ENCODE assay signal across 2 cellular contexts in the genomic region with DNA sequence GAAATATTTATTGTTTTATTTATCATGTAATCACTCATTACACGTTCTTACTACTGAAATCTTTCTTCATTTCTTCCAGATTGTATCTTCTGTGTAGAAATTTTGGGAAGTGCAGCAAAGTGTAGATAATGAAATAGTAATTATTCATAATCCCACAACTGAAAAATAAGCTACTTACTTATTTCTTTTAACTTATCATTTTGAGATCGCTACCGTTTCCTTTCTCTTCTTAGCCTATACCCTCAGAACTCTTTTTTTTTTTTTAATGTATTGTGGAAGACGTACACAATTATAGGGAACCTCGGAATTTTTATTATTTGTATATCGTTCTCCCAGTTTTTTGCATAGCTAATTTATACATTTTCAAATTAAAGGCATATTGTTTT.
TF ChIP-seq lines count a peak whose summit lies in the region.

No MANE protein-coding gene starts in this region.

TF ChIP-seq in SK-N-SH, 30 proteins besides CTCF, POLR2A, EP300 and RAD21 (continued from another document):
- TF ChIP-seq, protein P1, sequence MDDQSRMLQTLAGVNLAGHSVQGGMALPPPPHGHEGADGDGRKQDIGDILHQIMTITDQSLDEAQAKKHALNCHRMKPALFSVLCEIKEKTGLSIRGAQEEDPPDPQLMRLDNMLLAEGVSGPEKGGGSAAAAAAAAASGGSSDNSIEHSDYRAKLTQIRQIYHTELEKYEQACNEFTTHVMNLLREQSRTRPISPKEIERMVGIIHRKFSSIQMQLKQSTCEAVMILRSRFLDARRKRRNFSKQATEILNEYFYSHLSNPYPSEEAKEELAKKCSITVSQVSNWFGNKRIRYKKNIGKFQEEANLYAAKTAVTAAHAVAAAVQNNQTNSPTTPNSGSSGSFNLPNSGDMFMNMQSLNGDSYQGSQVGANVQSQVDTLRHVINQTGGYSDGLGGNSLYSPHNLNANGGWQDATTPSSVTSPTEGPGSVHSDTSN (IDR thresholded peaks at IDR 0.05): no peak
- TF ChIP-seq FOXJ3 (CRISPR knock-in tag; IDR thresholded peaks at IDR 0.05) (no peak), TCF12 (IDR thresholded peaks at IDR 0.05) (no peak), NFIC (IDR thresholded peaks at IDR 0.05; ENCODE audit: borderline replicate concordance) (no peak), GABPA (IDR thresholded peaks at IDR 0.05; ENCODE audit: low read depth) (no peak), TAF1 (IDR thresholded peaks at IDR 0.05; ENCODE audit: borderline replicate concordance, low read depth, low read length) (no peak), IRF3 (IDR thresholded peaks at IDR 0.05; ENCODE audit: low read depth, low read length) (no peak), ELF1 (IDR thresholded peaks at IDR 0.05) (no peak)
- TF ChIP-seq, protein P2, sequence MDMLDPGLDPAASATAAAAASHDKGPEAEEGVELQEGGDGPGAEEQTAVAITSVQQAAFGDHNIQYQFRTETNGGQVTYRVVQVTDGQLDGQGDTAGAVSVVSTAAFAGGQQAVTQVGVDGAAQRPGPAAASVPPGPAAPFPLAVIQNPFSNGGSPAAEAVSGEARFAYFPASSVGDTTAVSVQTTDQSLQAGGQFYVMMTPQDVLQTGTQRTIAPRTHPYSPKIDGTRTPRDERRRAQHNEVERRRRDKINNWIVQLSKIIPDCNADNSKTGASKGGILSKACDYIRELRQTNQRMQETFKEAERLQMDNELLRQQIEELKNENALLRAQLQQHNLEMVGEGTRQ (IDR thresholded peaks at IDR 0.05; ENCODE audit: borderline replicate concordance, low read depth, low read length): no peak

TF ChIP-seq in SK-N-SH treated with all-trans-retinoic acid at 6 μM for 48 hours, 23 proteins besides CTCF, POLR2A, EP300 and RAD21 (continued from another document):
- TF ChIP-seq SNAI2 (CRISPR knock-in tag; IDR thresholded peaks at IDR 0.05): no peak
- no peak for TF ChIP-seq ZNF70 (CRISPR knock-in tag; IDR thresholded peaks at IDR 0.05)
- no peak for TF ChIP-seq ESRRG (CRISPR knock-in tag; IDR thresholded peaks at IDR 0.05)
- no peak for TF ChIP-seq ZNF565 (CRISPR knock-in tag; conservative IDR thresholded peaks at IDR 0.05; ENCODE audit: low read depth)
- TF ChIP-seq GLIS3 (CRISPR knock-in tag; IDR thresholded peaks at IDR 0.05): no peak
- no peak for TF ChIP-seq OSR1 (CRISPR knock-in tag; IDR thresholded peaks at IDR 0.05)
- TF ChIP-seq RARB (CRISPR knock-in tag; IDR thresholded peaks at IDR 0.05): no peak
- no peak for TF ChIP-seq TSHZ2 (CRISPR knock-in tag; IDR thresholded peaks at IDR 0.05)
- TF ChIP-seq, protein P3, sequence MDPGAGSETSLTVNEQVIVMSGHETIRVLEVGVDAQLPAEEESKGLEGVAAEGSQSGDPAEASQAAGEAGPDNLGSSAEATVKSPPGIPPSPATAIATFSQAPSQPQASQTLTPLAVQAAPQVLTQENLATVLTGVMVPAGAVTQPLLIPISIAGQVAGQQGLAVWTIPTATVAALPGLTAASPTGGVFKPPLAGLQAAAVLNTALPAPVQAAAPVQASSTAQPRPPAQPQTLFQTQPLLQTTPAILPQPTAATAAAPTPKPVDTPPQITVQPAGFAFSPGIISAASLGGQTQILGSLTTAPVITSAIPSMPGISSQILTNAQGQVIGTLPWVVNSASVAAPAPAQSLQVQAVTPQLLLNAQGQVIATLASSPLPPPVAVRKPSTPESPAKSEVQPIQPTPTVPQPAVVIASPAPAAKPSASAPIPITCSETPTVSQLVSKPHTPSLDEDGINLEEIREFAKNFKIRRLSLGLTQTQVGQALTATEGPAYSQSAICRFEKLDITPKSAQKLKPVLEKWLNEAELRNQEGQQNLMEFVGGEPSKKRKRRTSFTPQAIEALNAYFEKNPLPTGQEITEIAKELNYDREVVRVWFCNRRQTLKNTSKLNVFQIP (CRISPR knock-in tag; IDR thresholded peaks at IDR 0.05; ENCODE audit: borderline replicate concordance, low read depth): no peak
- TF ChIP-seq, protein P4, sequence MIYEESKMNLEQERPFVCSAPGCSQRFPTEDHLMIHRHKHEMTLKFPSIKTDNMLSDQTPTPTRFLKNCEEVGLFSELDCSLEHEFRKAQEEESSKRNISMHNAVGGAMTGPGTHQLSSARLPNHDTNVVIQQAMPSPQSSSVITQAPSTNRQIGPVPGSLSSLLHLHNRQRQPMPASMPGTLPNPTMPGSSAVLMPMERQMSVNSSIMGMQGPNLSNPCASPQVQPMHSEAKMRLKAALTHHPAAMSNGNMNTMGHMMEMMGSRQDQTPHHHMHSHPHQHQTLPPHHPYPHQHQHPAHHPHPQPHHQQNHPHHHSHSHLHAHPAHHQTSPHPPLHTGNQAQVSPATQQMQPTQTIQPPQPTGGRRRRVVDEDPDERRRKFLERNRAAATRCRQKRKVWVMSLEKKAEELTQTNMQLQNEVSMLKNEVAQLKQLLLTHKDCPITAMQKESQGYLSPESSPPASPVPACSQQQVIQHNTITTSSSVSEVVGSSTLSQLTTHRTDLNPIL (CRISPR knock-in tag; IDR thresholded peaks at IDR 0.05; ENCODE audit: low read depth): no peak
- no peak for TF ChIP-seq ZNF8 (CRISPR knock-in tag; IDR thresholded peaks at IDR 0.05)
